In the genomic region with DNA sequence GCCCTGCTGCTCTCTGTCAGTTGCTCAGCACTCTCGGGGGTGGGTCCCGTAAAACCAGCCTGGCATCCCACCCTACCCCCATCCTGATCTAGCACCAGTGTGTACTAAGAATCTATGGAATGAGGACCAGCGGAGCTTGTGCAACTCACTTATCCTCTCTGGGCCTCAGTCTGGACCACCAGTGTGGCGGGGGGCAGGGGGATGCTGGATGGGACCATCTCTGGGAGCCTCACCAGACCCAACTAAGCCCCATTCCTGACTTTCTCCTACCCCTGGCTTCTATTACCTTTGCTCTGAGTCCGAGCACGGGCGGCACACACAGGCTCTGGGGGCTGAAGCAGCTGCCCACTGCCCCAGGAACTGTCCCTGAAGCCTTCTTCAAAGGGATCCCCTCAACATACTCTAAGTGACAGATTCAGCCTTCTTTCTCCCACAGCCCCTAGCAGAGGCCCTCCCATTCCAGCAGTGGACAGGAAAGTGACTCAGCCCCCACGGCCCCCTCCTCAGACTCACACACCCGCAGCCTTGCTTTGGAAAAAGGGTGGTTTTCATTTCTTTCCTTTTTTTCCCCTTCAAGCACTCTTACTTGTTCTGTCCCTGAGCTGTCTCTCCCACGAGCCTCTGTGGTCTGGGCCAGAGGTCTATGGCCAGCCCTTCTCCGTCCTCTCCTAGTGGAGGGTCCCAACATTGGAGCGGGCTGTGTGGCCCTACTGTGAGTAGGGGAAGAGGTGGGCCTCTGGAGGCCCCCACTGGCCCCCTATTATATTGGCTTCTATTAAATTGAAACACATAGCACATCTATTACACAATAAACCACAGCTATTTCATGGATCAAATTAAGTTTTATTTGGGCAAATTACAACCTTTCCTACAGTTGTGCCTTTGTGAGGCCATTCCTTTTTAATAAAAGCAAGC, we compare ENCODE assay signal across 10 cellular contexts.
DNase-seq lines count a peak whose midpoint lies in the region; ATAC-seq, FAIRE-seq and TF ChIP-seq lines count a peak whose summit lies in the region.
"Had no signal": no experiment of that assay in that cellular context is flagged by ENCODE, and none has a peak within 500 bp of the region (broad histone marks: within the 10 kb centered on the region; RNA-seq: fewer than 3 reads in every experiment).

No MANE protein-coding gene starts in this region.

- in situ Hi-C loops in transverse colon (cut with MboI; ENCODE audit: low pct_ligation_motif_present in 1 of 4, low pct_unique_long_range_greater_than_20kb in 1 of 4, low sequenced_read_pairs in 3 of 4) = no loop called here

- no peaks in the 10 kb centered on the region for H3K4me1 Mint-ChIP-seq in central memory CD8-positive, alpha-beta T cell
- H3K4me1 Mint-ChIP-seq: stimulated activated memory B cell treated with anti-CD40 and anti-IgM and Interleukin-4, amounts not matched to agents 10 μg/mL and 1 μg/mL and 100 μg/mL, for 72 hours had no signal

- H3K36me3 ChIP-seq in lung (ENCODE audit: control insufficient read depth in 2 of 2, insufficient read depth in 2 of 2, low read length in 2 of 2) (no peaks in the 10 kb centered on the region), transverse colon (no peaks in the 10 kb centered on the region)

- H3K4me3 ChIP-seq in lung (no peak overlapping the region), transverse colon (no peak overlapping the region)

- no peaks in the 10 kb centered on the region for H3K27me3 ChIP-seq in lung (ENCODE audit: control insufficient read depth, insufficient read depth)
- no peaks in the 10 kb centered on the region for H3K27me3 ChIP-seq in transverse colon

- no peak for TF ChIP-seq POLR2A in transverse colon (IDR thresholded peaks at IDR 0.05)

- intact Hi-C loops in transverse colon (cut with DNase I; ENCODE audit: low total_unique reads) = no loop called here

- peaks cover 29% of the 10 kb centered on the region for H3K27me3 Mint-ChIP-seq in central memory CD8-positive, alpha-beta T cell

- TF ChIP-seq EP300 in transverse colon (IDR thresholded peaks at IDR 0.05; ENCODE audit: low read depth) = no peak

- DNase-seq in HTR-8/SVneo (ENCODE audit: insufficient read length, low spot score) (peak; percentile 24), lung (ENCODE audit: low spot score) (no peak), transverse colon (no peak), NCI-H1092 (lab: John Stamatoyannopoulos, UW) (no peak)
- no peak for DNase-seq in central memory CD8-positive, alpha-beta T cell (ENCODE audit: low spot score in 2 of 2)
- DNase-seq: activated gamma-delta T cell treated with Interleukin-2 at 50 U/mL for 16 hours had no signal

- TF ChIP-seq CTCF in lung (IDR thresholded peaks at IDR 0.05; ENCODE audit: control extremely low read depth, extremely low read depth) (no peak), transverse colon (IDR thresholded peaks at IDR 0.05) (no peak)

- peak overlapping the region; percentile 37 to 87 for H3K27ac ChIP-seq in lung (ENCODE audit: low read depth in 1 of 2, low read length in 1 of 2)
- H3K27ac ChIP-seq in transverse colon = peak overlapping the region; percentile 71 to 81 (median 74)

- H3K9me3 ChIP-seq in lung (ENCODE audit: control insufficient read depth in 2 of 2, insufficient read depth in 1 of 2, low read length in 1 of 2) = no peaks in the 10 kb centered on the region
- H3K9me3 ChIP-seq in transverse colon = no peaks in the 10 kb centered on the region

- H3K36me3 Mint-ChIP-seq in central memory CD8-positive, alpha-beta T cell (ENCODE audit: insufficient read depth) = no peaks in the 10 kb centered on the region
- H3K36me3 Mint-ChIP-seq: stimulated activated memory B cell treated with anti-CD40 and anti-IgM and Interleukin-4, amounts not matched to agents 10 μg/mL and 1 μg/mL and 100 μg/mL, for 72 hours had no signal

- no peak overlapping the region for H3K4me3 Mint-ChIP-seq in central memory CD8-positive, alpha-beta T cell
- H3K4me3 Mint-ChIP-seq: stimulated activated memory B cell treated with anti-CD40 and anti-IgM and Interleukin-4, amounts not matched to agents 10 μg/mL and 1 μg/mL and 100 μg/mL, for 72 hours had no signal

- H3K4me1 ChIP-seq in lung (ENCODE audit: control insufficient read depth in 2 of 2, insufficient read depth in 2 of 2, low read length in 2 of 2) = peaks cover 9 to 20% of the 10 kb centered on the region in 2 donors
- H3K4me1 ChIP-seq in transverse colon = peaks cover 17 to 20% (median 19%) of the 10 kb centered on the region in 4 donors

- H3K27ac Mint-ChIP-seq in central memory CD8-positive, alpha-beta T cell (ENCODE audit: low read depth) = peak overlapping the region; percentile 4
- H3K27ac Mint-ChIP-seq: stimulated activated memory B cell treated with anti-CD40 and anti-IgM and Interleukin-4, amounts not matched to agents 10 μg/mL and 1 μg/mL and 100 μg/mL, for 72 hours had no signal

- WGBS in lung, 2 donors = 70 to 72% methylated on average over 12 of the region's 12 CpGs
- WGBS in transverse colon (ENCODE audit: low coverage in 1 of 2), 2 donors = 28 to 77% methylated on average over 3 to 12 of the region's 12 CpGs

- FAIRE-seq in HTR-8/SVneo (lab: Jason Lieb, UNC) = no peak

- H3K9me3 Mint-ChIP-seq in central memory CD8-positive, alpha-beta T cell = no peaks in the 10 kb centered on the region
- H3K9me3 Mint-ChIP-seq: stimulated activated memory B cell treated with anti-CD40 and anti-IgM and Interleukin-4, amounts not matched to agents 10 μg/mL and 1 μg/mL and 100 μg/mL, for 72 hours had no signal

- no peak for ATAC-seq in central memory CD8-positive, alpha-beta T cell (replicated peaks; ENCODE audit: extremely low read depth, poor library complexity, severe bottlenecking)
- ATAC-seq in lung (ENCODE audit: insufficient read depth, low FRiP score) (no peak), GM21723 (IDR thresholded peaks at IDR 0.05; ENCODE audit: unreplicated experiment) (no peak), HG03196 (IDR thresholded peaks at IDR 0.05; ENCODE audit: unreplicated experiment) (no peak), HG03108 (IDR thresholded peaks at IDR 0.05; ENCODE audit: unreplicated experiment) (no peak)
- ATAC-seq: stimulated activated memory B cell treated with anti-CD40 and anti-IgM and Interleukin-4, amounts not matched to agents 10 μg/mL and 1 μg/mL and 100 μg/mL, for 72 hours had no signal
